10 cellular contexts compared by ENCODE assay signal in genomic region chr7:73811760-73812168, GRCh38. TPM values are rescaled to one million over a fixed set of nuclear protein-coding genes. Genes with fewer than 3 reads are reported as not detected.
DNase-seq lines count a peak whose midpoint lies in the region; ATAC-seq, FAIRE-seq and TF ChIP-seq lines count a peak whose summit lies in the region.
"Had no signal": no experiment of that assay in that cellular context is flagged by ENCODE, and none has a peak within 500 bp of the region (broad histone marks: within the 10 kb centered on the region; RNA-seq: fewer than 3 reads in every experiment).

No MANE protein-coding gene starts in this region.

- H3K4me2 ChIP-seq in HepG2 (ENCODE audit: low read depth, low read length): no peak overlapping the region
- H3K4me2 ChIP-seq: BLaER1 treated with 17β-estradiol and CSF1 and Interleukin-3, amounts not matched to agents 10 nM and 100 nM had no signal

- H3K9ac ChIP-seq in HepG2 (ENCODE audit: insufficient read depth, low read depth, low read length): no peak overlapping the region
- H3K9ac ChIP-seq: BLaER1 treated with 17β-estradiol and CSF1 and Interleukin-3, amounts not matched to agents 10 nM and 100 nM had no signal

- H3K27ac ChIP-seq in HepG2 (ENCODE audit: extremely low read length, insufficient read depth, low read length): no peak overlapping the region
- H3K27ac ChIP-seq: BLaER1 treated with 17β-estradiol and CSF1 and Interleukin-3, amounts not matched to agents 10 nM and 100 nM had no signal

- no peaks in the 10 kb centered on the region for H4K20me1 ChIP-seq in HepG2 (ENCODE audit: insufficient read depth, low read length)
- H4K20me1 ChIP-seq: BLaER1 treated with 17β-estradiol and CSF1 and Interleukin-3, amounts not matched to agents 10 nM and 100 nM had no signal

- H3K27me3 ChIP-seq in bronchial epithelial cell (ENCODE audit: control insufficient read depth, insufficient read depth, low read length) (no peaks in the 10 kb centered on the region), HepG2 (ENCODE audit: control insufficient read depth in 1 of 2, insufficient read depth in 2 of 2, low read length in 2 of 2) (peaks cover 0 to 1% of the 10 kb centered on the region in 2 experiments; a peak in 2 of 5 replicates)
- H3K27me3 ChIP-seq: BLaER1 treated with 17β-estradiol and CSF1 and Interleukin-3, amounts not matched to agents 10 nM and 100 nM had no signal

- no peaks in the 10 kb centered on the region for H3K27me3 Mint-ChIP-seq in WTC11 (ENCODE audit: low read depth)

- no peak for TF ChIP-seq POLR2A in HepG2 (IDR thresholded peaks at IDR 0.05; ENCODE audit: insufficient read depth in 1 of 2, low read depth in 2 of 2, low read length in 2 of 2)

- POLR2A ChIA-PET in WTC11 (lab: Charles Lee) (interaction anchor here (0.6 to 1.0 kb wide), 4 partner anchors 11 to 71 kb away, joined by 3 read pairs; no protein-coding TSS in a partner anchor), HepG2 (lab: Yijun Ruan, JAX) (interaction anchor here (1.0 kb wide), 1 partner anchor 18 kb away, joined by 4 read pairs; no protein-coding TSS in a partner anchor)

- CTCF ChIA-PET in WTC11 (lab: Charles Lee): interaction anchor here (1.0 to 4.1 kb wide), 15 partner anchors 9 to 215 kb away, joined by 3 to 48 read pairs (median 10); partner anchors contain the start of gene METTL27
- CTCF ChIA-PET in HepG2 (lab: Yijun Ruan, JAX; ENCODE audit: low intra/inter-chr PET ratio, low total read pairs): interaction anchor here (3.5 kb wide), 1 partner anchor 43 kb away, joined by 62 read pairs; no protein-coding TSS in a partner anchor

- peaks cover 8% of the 10 kb centered on the region for H3K4me1 Mint-ChIP-seq in WTC11

- no peak overlapping the region; the same call in 1 of the 2 replicates for H3K4me3 Mint-ChIP-seq in WTC11

- BruUV-seq in HepG2 (replicated peaks; lab: Mats Ljungman, UMichigan): no TSS peak

- intact Hi-C loops in HepG2 (cut with micrococcal nuclease; ENCODE audit: unreplicated experiment): loop anchor here (1.0 kb wide), 1 partner anchor 44 kb away; no protein-coding TSS in a partner anchor

- H3K36me3 ChIP-seq in bronchial epithelial cell (ENCODE audit: control insufficient read depth, insufficient read depth, low read length) (no peaks in the 10 kb centered on the region), HepG2 (replicated peaks in 1 of 2; ENCODE audit: control insufficient read depth in 1 of 2, insufficient read depth in 2 of 2, low read length in 2 of 2) (no peaks in the 10 kb centered on the region)
- H3K36me3 ChIP-seq: BLaER1 treated with 17β-estradiol and CSF1 and Interleukin-3, amounts not matched to agents 10 nM and 100 nM had no signal

- 27% methylated on average over 4 of the region's 11 CpGs for WGBS in HepG2 (ENCODE audit: low lambda C conversion rate)

- H3K4me3 ChIP-seq in bronchial epithelial cell (ENCODE audit: low read depth, low read length): no peak overlapping the region
- H3K4me3 ChIP-seq in HepG2 (replicated peaks in 1 of 3; ENCODE audit: insufficient read depth in 1 of 3, low read depth in 2 of 3, low read length in 3 of 3): no peak overlapping the region
- H3K4me3 ChIP-seq: BLaER1 treated with 17β-estradiol and CSF1 and Interleukin-3, amounts not matched to agents 10 nM and 100 nM had no signal

- TF ChIP-seq EP300 in HepG2 (IDR thresholded peaks at IDR 0.05; ENCODE audit: low read depth in 2 of 2, low read length in 2 of 2): no peak
- no peak for TF ChIP-seq EP300 in HepG2 (CRISPR knock-in tag; IDR thresholded peaks at IDR 0.05; ENCODE audit: borderline replicate concordance)

- FAIRE-seq in bronchial epithelial cell (lab: Jason Lieb, UNC) (no peak), HepG2 (lab: Jason Lieb, UNC) (peak; percentile 66)
- FAIRE-seq: endometrium had no signal

- H3K4me1 ChIP-seq in HepG2 (ENCODE audit: insufficient read depth, low read length): no peaks in the 10 kb centered on the region

- peaks cover 4% of the 10 kb centered on the region; the same call in 1 of the 2 replicates for H3K9me3 Mint-ChIP-seq in WTC11

- peak; percentile 9 for DNase-seq in NCI-H2107 treated with DMSO at 0.1 percent for 48 hours (lab: John Stamatoyannopoulos, UW; ENCODE audit: unreplicated experiment)
- no peak for DNase-seq in NCI-H2107 (lab: John Stamatoyannopoulos, UW)
- peak; percentile 56 for DNase-seq in NCI-H1105 treated with DMSO at 0.1 percent for 48 hours (lab: John Stamatoyannopoulos, UW)
- DNase-seq in WTC11 (ENCODE audit: low spot score): peak; percentile 91
- peak; percentile 54 for DNase-seq in bronchial epithelial cell (ENCODE audit: low read depth)
- peak; percentile 54 for DNase-seq in HepG2 (ENCODE audit: low spot score)
- DNase-seq in stimulated activated CD8-positive, alpha-beta memory T cell treated with anti-CD3 and anti-CD28 coated beads, Interleukin-12 subunit alpha, Interleukin-12 subunit beta, amount 100 ng/mL, for 4 hours (ENCODE audit: low read depth): peak; percentile 11

- ATAC-seq in WTC11: peak; percentile 96
- peak; percentile 98 for ATAC-seq in HepG2
- no peak for ATAC-seq in GM19397 (IDR thresholded peaks at IDR 0.05; ENCODE audit: unreplicated experiment)

- no peaks in the 10 kb centered on the region for H3K9me3 ChIP-seq in HepG2 (ENCODE audit: low read length)

- no peak overlapping the region for H2AFZ ChIP-seq in HepG2 (ENCODE audit: low read length)

- TF ChIP-seq RAD21 in HepG2 (CRISPR knock-in tag; IDR thresholded peaks at IDR 0.05): peak; percentile 80

- no peaks in the 10 kb centered on the region for H3K79me2 ChIP-seq in HepG2 (ENCODE audit: insufficient read depth, low read length)

- H3K36me3 Mint-ChIP-seq in WTC11: no peaks in the 10 kb centered on the region; the same call in 1 of the 2 replicates

- no peak overlapping the region for H3K27ac Mint-ChIP-seq in WTC11

- in situ Hi-C loops in HepG2 (cut with HindIII; ENCODE audit: extremely low pct_ligation_motif_present, low pct_unique_long_range_greater_than_20kb): loop anchor here (5.0 kb wide), 1 partner anchor 46 kb away; no protein-coding TSS in a partner anchor

- peak; percentile 65 for TF ChIP-seq CTCF in WTC11 (IDR thresholded peaks at IDR 0.05)
- TF ChIP-seq CTCF in bronchial epithelial cell (IDR thresholded peaks at IDR 0.05; ENCODE audit: insufficient read depth, low read length, severe bottlenecking): peak; percentile 90
- TF ChIP-seq CTCF in HepG2 (CRISPR knock-in tag; IDR thresholded peaks at IDR 0.05): peak; percentile 92

RNA-seq across cellular contexts. Expression of gene CLDN4, which starts 19.0 kb away (rescaled TPM):
- total RNA-seq in WTC11 (2021) (32.0 to 54.3 TPM (median 52.5 TPM) in 3 replicates), bronchial epithelial cell (55.5 and 126 TPM in 2 replicates), HepG2 (2016; rRNA removed; fragmentation: Illumina TruSeq; extraction: Trizol) (9.4 and 28.2 TPM in 2 replicates)
- 4.3 and 4.7 TPM in 2 replicates for total RNA-seq in HepG2 (2016; cell fraction: cytosol; rRNA removed; fragmentation: Illumina TruSeq; extraction: Trizol; ENCODE audit: low read depth)
- 9.9 and 28.5 TPM in 2 replicates for total RNA-seq in HepG2 (2016; cell fraction: insoluble cytoplasmic fraction; rRNA removed; fragmentation: Illumina TruSeq; extraction: Trizol)
- total RNA-seq in HepG2 (2016; cell fraction: membrane; rRNA removed; fragmentation: Illumina TruSeq; extraction: Trizol): 7.4 and 7.9 TPM in 2 replicates
- total RNA-seq in HepG2 (2016; cell fraction: nucleus; rRNA removed; fragmentation: Illumina TruSeq; extraction: Trizol): 24.8 and 28.9 TPM in 2 replicates
- 35.7 and 47.4 TPM in 2 replicates for polyA plus RNA-seq in HepG2 (2011; rRNA removed)
- 46.8 and 65.8 TPM in 2 replicates for polyA plus RNA-seq in HepG2 (2011; cell fraction: cytosol; rRNA removed)
- polyA plus RNA-seq in HepG2 (2011; cell fraction: nucleus; rRNA removed): 34.9 and 35.5 TPM in 2 replicates
- polyA plus RNA-seq in HepG2 (2012): 16.0 and 29.2 TPM in 2 replicates
- polyA plus RNA-seq in HepG2 (2016; cell fraction: cytosol; fragmentation: Illumina TruSeq; extraction: Trizol; ENCODE audit: low read depth): 2.9 and 3.1 TPM in 2 replicates
- 8.7 and 9.9 TPM in 2 replicates for polyA plus RNA-seq in HepG2 (2016; cell fraction: insoluble cytoplasmic fraction; fragmentation: Illumina TruSeq; extraction: Trizol; ENCODE audit: low read depth)
- polyA plus RNA-seq in HepG2 (2016; cell fraction: membrane; fragmentation: Illumina TruSeq; extraction: Trizol; ENCODE audit: low read depth): 3.9 and 4.0 TPM in 2 replicates
- polyA plus RNA-seq in HepG2 (2016; cell fraction: nucleus; fragmentation: Illumina TruSeq; extraction: Trizol; ENCODE audit: insufficient read depth, low read depth): 34.6 and 39.8 TPM in 2 replicates
- 55.3 and 116 TPM in 2 replicates for polyA minus RNA-seq in HepG2 (2011; rRNA and poly(A)+ RNA removed; ENCODE audit: low replicate concordance)
- 39.1 and 50.4 TPM in 2 replicates for polyA minus RNA-seq in HepG2 (2011; cell fraction: cytosol; rRNA and poly(A)+ RNA removed)
- polyA minus RNA-seq in HepG2 (2011; cell fraction: nucleus; rRNA and poly(A)+ RNA removed): 8.5 and 9.7 TPM in 2 replicates

RNA-seq across cellular contexts. Expression of gene METTL27, which starts 30.6 kb away (rescaled TPM):
- total RNA-seq in WTC11 (2021) (4.3 to 7.7 TPM (median 6.6 TPM) in 3 replicates), bronchial epithelial cell (0.26 and 3.3 TPM in 2 replicates), HepG2 (2016; rRNA removed; fragmentation: Illumina TruSeq; extraction: Trizol) (1.2 and 2.0 TPM in 2 replicates)
- 0.88 and 1.1 TPM in 2 replicates for total RNA-seq in HepG2 (2016; cell fraction: cytosol; rRNA removed; fragmentation: Illumina TruSeq; extraction: Trizol; ENCODE audit: low read depth)
- 1.3 and 1.7 TPM in 2 replicates for total RNA-seq in HepG2 (2016; cell fraction: insoluble cytoplasmic fraction; rRNA removed; fragmentation: Illumina TruSeq; extraction: Trizol)
- total RNA-seq in HepG2 (2016; cell fraction: membrane; rRNA removed; fragmentation: Illumina TruSeq; extraction: Trizol): 0.77 and 1.5 TPM in 2 replicates
- total RNA-seq in HepG2 (2016; cell fraction: nucleus; rRNA removed; fragmentation: Illumina TruSeq; extraction: Trizol): 0.60 and 0.99 TPM in 2 replicates
- polyA plus RNA-seq in HepG2 (2011; rRNA removed): 3.0 and 3.6 TPM in 2 replicates
- polyA plus RNA-seq in HepG2 (2011; cell fraction: cytosol; rRNA removed): 1.5 and 4.7 TPM in 2 replicates
- 3.3 and 4.0 TPM in 2 replicates for polyA plus RNA-seq in HepG2 (2011; cell fraction: nucleus; rRNA removed)
- 1.8 and 2.3 TPM in 2 replicates for polyA plus RNA-seq in HepG2 (2012)
- polyA plus RNA-seq in HepG2 (2016; cell fraction: cytosol; fragmentation: Illumina TruSeq; extraction: Trizol; ENCODE audit: low read depth): 1.4 and 1.7 TPM in 2 replicates
- 0.83 and 1.6 TPM in 2 replicates for polyA plus RNA-seq in HepG2 (2016; cell fraction: insoluble cytoplasmic fraction; fragmentation: Illumina TruSeq; extraction: Trizol; ENCODE audit: low read depth)
- polyA plus RNA-seq in HepG2 (2016; cell fraction: membrane; fragmentation: Illumina TruSeq; extraction: Trizol; ENCODE audit: low read depth): 0.92 and 1.7 TPM in 2 replicates
- 1.5 and 1.8 TPM in 2 replicates for polyA plus RNA-seq in HepG2 (2016; cell fraction: nucleus; fragmentation: Illumina TruSeq; extraction: Trizol; ENCODE audit: insufficient read depth, low read depth)
- 3.6 and 5.4 TPM in 2 replicates for polyA minus RNA-seq in HepG2 (2011; rRNA and poly(A)+ RNA removed; ENCODE audit: low replicate concordance)
- 0.69 and 0.70 TPM in 2 replicates for polyA minus RNA-seq in HepG2 (2011; cell fraction: cytosol; rRNA and poly(A)+ RNA removed)
- polyA minus RNA-seq in HepG2 (2011; cell fraction: nucleus; rRNA and poly(A)+ RNA removed): 2.1 and 3.7 TPM in 2 replicates

RNA-seq across cellular contexts. Expression of gene CLDN3, which starts 41.7 kb away (rescaled TPM):
- 20.7 to 35.1 TPM (median 34.8 TPM) in 3 replicates for total RNA-seq in WTC11 (2021)
- not detected in 2 replicates for total RNA-seq in bronchial epithelial cell
- total RNA-seq in HepG2 (2016; rRNA removed; fragmentation: Illumina TruSeq; extraction: Trizol): 0.31 TPM in 1 of 2 replicates, not detected in the other
- total RNA-seq in HepG2 (2016; cell fraction: cytosol; rRNA removed; fragmentation: Illumina TruSeq; extraction: Trizol; ENCODE audit: low read depth): 0.40 TPM in 1 of 2 replicates, not detected in the other
- total RNA-seq in HepG2 (2016; cell fraction: insoluble cytoplasmic fraction; rRNA removed; fragmentation: Illumina TruSeq; extraction: Trizol): 0.32 TPM in 1 of 2 replicates, not detected in the other
- 0.19 TPM in 1 of 2 replicates, not detected in the other for total RNA-seq in HepG2 (2016; cell fraction: membrane; rRNA removed; fragmentation: Illumina TruSeq; extraction: Trizol)
- total RNA-seq in HepG2 (2016; cell fraction: nucleus; rRNA removed; fragmentation: Illumina TruSeq; extraction: Trizol): 0.40 and 0.50 TPM in 2 replicates
- 0.51 and 0.59 TPM in 2 replicates for polyA plus RNA-seq in HepG2 (2011; rRNA removed)
- polyA plus RNA-seq in HepG2 (2011; cell fraction: cytosol; rRNA removed): 0.59 and 1.2 TPM in 2 replicates
- polyA plus RNA-seq in HepG2 (2011; cell fraction: nucleus; rRNA removed): 0.71 and 1.2 TPM in 2 replicates
- 1.0 and 1.2 TPM in 2 replicates for polyA plus RNA-seq in HepG2 (2012)
- polyA plus RNA-seq in HepG2 (2016; cell fraction: cytosol; fragmentation: Illumina TruSeq; extraction: Trizol; ENCODE audit: low read depth): 0.24 and 0.34 TPM in 2 replicates
- polyA plus RNA-seq in HepG2 (2016; cell fraction: insoluble cytoplasmic fraction; fragmentation: Illumina TruSeq; extraction: Trizol; ENCODE audit: low read depth): 0.24 and 0.32 TPM in 2 replicates
- polyA plus RNA-seq in HepG2 (2016; cell fraction: membrane; fragmentation: Illumina TruSeq; extraction: Trizol; ENCODE audit: low read depth): 0.38 and 0.39 TPM in 2 replicates
- 0.49 and 1.4 TPM in 2 replicates for polyA plus RNA-seq in HepG2 (2016; cell fraction: nucleus; fragmentation: Illumina TruSeq; extraction: Trizol; ENCODE audit: insufficient read depth, low read depth)
- 0.26 and 0.98 TPM in 2 replicates for polyA minus RNA-seq in HepG2 (2011; rRNA and poly(A)+ RNA removed; ENCODE audit: low replicate concordance)
- polyA minus RNA-seq in HepG2 (2011; cell fraction: cytosol; rRNA and poly(A)+ RNA removed): 0.49 and 1.1 TPM in 2 replicates
- polyA minus RNA-seq in HepG2 (2011; cell fraction: nucleus; rRNA and poly(A)+ RNA removed): not detected in 2 replicates

RNA-seq across cellular contexts. Expression of gene TMEM270, which starts 49.2 kb away (rescaled TPM):
- total RNA-seq in WTC11 (2021) (0.28 TPM in 1 of 3 replicates, not detected in the others), bronchial epithelial cell (not detected in 2 replicates), HepG2 (2016; rRNA removed; fragmentation: Illumina TruSeq; extraction: Trizol) (not detected in 2 replicates)
- not detected in 2 replicates for total RNA-seq in HepG2 (2016; cell fraction: cytosol; rRNA removed; fragmentation: Illumina TruSeq; extraction: Trizol; ENCODE audit: low read depth)
- not detected in 2 replicates for total RNA-seq in HepG2 (2016; cell fraction: insoluble cytoplasmic fraction; rRNA removed; fragmentation: Illumina TruSeq; extraction: Trizol)
- not detected in 2 replicates for total RNA-seq in HepG2 (2016; cell fraction: membrane; rRNA removed; fragmentation: Illumina TruSeq; extraction: Trizol)
- total RNA-seq in HepG2 (2016; cell fraction: nucleus; rRNA removed; fragmentation: Illumina TruSeq; extraction: Trizol): not detected in 2 replicates
- polyA plus RNA-seq in HepG2 (2011; rRNA removed): not detected in 2 replicates
- polyA plus RNA-seq in HepG2 (2011; cell fraction: cytosol; rRNA removed): not detected in 2 replicates
- not detected in 2 replicates for polyA plus RNA-seq in HepG2 (2011; cell fraction: nucleus; rRNA removed)
- not detected in 2 replicates for polyA plus RNA-seq in HepG2 (2012)
- polyA plus RNA-seq in HepG2 (2016; cell fraction: cytosol; fragmentation: Illumina TruSeq; extraction: Trizol; ENCODE audit: low read depth): not detected in 2 replicates
- polyA plus RNA-seq in HepG2 (2016; cell fraction: insoluble cytoplasmic fraction; fragmentation: Illumina TruSeq; extraction: Trizol; ENCODE audit: low read depth): not detected in 2 replicates
- polyA plus RNA-seq in HepG2 (2016; cell fraction: membrane; fragmentation: Illumina TruSeq; extraction: Trizol; ENCODE audit: low read depth): not detected in 2 replicates
- polyA plus RNA-seq in HepG2 (2016; cell fraction: nucleus; fragmentation: Illumina TruSeq; extraction: Trizol; ENCODE audit: insufficient read depth, low read depth): not detected in 2 replicates
- polyA minus RNA-seq in HepG2 (2011; rRNA and poly(A)+ RNA removed; ENCODE audit: low replicate concordance): 1.4 TPM in 1 of 2 replicates, not detected in the other
- polyA minus RNA-seq in HepG2 (2011; cell fraction: cytosol; rRNA and poly(A)+ RNA removed): not detected in 2 replicates
- not detected in 2 replicates for polyA minus RNA-seq in HepG2 (2011; cell fraction: nucleus; rRNA and poly(A)+ RNA removed)

Comparison
In these comparisons a context has a peak if more than half of its experiments do, and no peak if none do; other contexts are left out.
1. RNA of gene CLDN3, which starts 41.7 kb away (total RNA-seq): 20.7 to 35.1 TPM in WTC11; 0.19 to 0.50 TPM in HepG2 and not detected in bronchial epithelial cell; every median in the first group is over 10 times any median in the second.
2. Peak in every context shown above with its lines, with median percentiles within 50 percentile points of each other: CTCF ChIP-seq.